ENCODE assay signal across 1 cellular context in the genomic region with DNA sequence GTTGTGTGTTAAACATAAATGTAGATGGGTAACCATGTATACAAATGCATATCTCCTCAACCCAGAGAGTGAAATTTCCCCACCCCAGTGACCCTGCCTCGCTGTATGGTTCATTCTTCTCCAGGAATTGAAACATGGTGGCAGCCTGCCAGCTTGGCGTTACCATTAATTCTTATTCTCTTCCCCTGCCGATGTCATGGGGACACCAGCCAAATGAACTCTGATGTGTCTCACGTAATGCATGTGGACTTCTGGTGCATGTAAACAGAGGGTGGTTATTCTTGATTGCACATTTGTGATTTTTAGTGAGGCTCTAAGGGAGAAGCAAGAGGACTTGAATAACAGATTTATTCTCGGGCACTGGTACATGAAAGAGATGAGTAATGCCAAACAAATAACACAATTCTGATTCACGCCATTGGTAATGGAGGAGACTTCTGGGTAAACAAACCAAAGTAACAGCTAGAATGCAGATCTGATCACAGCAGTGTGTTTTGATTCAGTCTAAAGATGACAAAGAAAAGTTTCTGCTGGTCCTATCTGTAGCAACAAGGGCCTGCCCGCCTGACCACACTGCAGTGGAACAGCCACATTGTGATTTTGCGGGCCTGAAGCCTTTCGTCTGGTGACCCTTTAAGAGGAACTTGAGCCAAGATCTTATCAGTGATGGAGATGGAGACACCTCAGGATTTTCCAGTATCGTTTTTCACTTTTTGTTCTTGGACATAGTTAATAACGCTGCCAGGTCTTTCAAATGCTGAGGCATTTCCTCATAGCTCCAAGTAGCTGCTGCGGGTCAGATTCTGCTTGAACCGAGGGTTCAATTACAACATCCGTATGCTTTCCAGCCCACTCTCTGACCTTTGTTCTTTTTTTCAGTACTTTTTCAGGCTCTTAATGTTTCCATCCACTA.
TF ChIP-seq lines count a peak whose summit lies in the region.

No MANE protein-coding gene starts in this region.

TF ChIP-seq in HepG2, 621 proteins besides CTCF, POLR2A, EP300 and RAD21 (continued from another document and continues in another):
- TF ChIP-seq, protein P1, sequence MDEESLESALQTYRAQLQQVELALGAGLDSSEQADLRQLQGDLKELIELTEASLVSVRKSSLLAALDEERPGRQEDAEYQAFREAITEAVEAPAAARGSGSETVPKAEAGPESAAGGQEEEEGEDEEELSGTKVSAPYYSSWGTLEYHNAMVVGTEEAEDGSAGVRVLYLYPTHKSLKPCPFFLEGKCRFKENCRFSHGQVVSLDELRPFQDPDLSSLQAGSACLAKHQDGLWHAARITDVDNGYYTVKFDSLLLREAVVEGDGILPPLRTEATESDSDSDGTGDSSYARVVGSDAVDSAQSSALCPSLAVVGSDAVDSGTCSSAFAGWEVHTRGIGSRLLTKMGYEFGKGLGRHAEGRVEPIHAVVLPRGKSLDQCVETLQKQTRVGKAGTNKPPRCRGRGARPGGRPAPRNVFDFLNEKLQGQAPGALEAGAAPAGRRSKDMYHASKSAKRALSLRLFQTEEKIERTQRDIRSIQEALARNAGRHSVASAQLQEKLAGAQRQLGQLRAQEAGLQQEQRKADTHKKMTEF (CRISPR knock-in tag; IDR thresholded peaks at IDR 0.05), result peak; percentile 83
- TF ChIP-seq, protein P2, sequence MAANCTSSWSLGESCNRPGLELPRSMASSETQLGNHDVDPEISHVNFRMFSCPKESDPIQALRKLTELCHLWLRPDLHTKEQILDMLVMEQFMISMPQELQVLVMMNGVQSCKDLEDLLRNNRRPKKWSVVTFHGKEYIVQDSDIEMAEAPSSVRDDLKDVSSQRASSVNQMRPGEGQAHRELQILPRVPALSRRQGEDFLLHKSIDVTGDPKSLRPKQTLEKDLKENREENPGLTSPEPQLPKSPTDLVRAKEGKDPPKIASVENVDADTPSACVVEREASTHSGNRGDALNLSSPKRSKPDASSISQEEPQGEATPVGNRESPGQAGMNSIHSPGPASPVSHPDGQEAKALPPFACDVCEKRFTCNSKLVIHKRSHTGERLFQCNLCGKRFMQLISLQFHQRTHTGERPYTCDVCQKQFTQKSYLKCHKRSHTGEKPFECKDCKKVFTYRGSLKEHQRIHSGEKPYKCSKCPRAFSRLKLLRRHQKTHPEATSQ (CRISPR knock-in tag; IDR thresholded peaks at IDR 0.05; ENCODE audit: borderline replicate concordance), result peak; percentile 26; the same call in 1 of the 2 replicates
- no peak for TF ChIP-seq ZNF589 (CRISPR knock-in tag; conservative IDR thresholded peaks at IDR 0.05)
- no peak for TF ChIP-seq ZNF790 (CRISPR knock-in tag; IDR thresholded peaks at IDR 0.05; ENCODE audit: borderline replicate concordance)
- TF ChIP-seq ARNTL (CRISPR knock-in tag; IDR thresholded peaks at IDR 0.05), result peak; percentile 41; the same call in 1 of the 2 replicates
- 0 out of 2 replicates have a peak, but pooled peaks have one; percentile 52 for TF ChIP-seq NCOA1 (CRISPR knock-in tag; IDR thresholded peaks at IDR 0.05)
- no peak for TF ChIP-seq ZFP90 (CRISPR knock-in tag; IDR thresholded peaks at IDR 0.05; ENCODE audit: borderline replicate concordance)
- TF ChIP-seq ZNF17 (CRISPR knock-in tag; IDR thresholded peaks at IDR 0.05), result no peak
- TF ChIP-seq, protein P3, sequence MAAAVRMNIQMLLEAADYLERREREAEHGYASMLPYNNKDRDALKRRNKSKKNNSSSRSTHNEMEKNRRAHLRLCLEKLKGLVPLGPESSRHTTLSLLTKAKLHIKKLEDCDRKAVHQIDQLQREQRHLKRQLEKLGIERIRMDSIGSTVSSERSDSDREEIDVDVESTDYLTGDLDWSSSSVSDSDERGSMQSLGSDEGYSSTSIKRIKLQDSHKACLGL (CRISPR knock-in tag; IDR thresholded peaks at IDR 0.05), result no peak
- no peak for TF ChIP-seq BRD4 (CRISPR knock-in tag; IDR thresholded peaks at IDR 0.05)
- TF ChIP-seq HMG20B (CRISPR knock-in tag; conservative IDR thresholded peaks at IDR 0.05), result peak; percentile 99
- TF ChIP-seq ZNF746 (CRISPR knock-in tag; IDR thresholded peaks at IDR 0.05), result no peak
- TF ChIP-seq IKZF1 (IDR thresholded peaks at IDR 0.05), result no peak
- no peak for TF ChIP-seq ZNF776 (CRISPR knock-in tag; IDR thresholded peaks at IDR 0.05)
- 0 out of 2 replicates have a peak, but pooled peaks have one; percentile 76 for TF ChIP-seq MEIS1 (CRISPR knock-in tag; IDR thresholded peaks at IDR 0.05; ENCODE audit: borderline replicate concordance)
- TF ChIP-seq ZNF354B (CRISPR knock-in tag; IDR thresholded peaks at IDR 0.05), result peak; percentile 37; the same call in 1 of the 2 replicates
- TF ChIP-seq, protein P4, sequence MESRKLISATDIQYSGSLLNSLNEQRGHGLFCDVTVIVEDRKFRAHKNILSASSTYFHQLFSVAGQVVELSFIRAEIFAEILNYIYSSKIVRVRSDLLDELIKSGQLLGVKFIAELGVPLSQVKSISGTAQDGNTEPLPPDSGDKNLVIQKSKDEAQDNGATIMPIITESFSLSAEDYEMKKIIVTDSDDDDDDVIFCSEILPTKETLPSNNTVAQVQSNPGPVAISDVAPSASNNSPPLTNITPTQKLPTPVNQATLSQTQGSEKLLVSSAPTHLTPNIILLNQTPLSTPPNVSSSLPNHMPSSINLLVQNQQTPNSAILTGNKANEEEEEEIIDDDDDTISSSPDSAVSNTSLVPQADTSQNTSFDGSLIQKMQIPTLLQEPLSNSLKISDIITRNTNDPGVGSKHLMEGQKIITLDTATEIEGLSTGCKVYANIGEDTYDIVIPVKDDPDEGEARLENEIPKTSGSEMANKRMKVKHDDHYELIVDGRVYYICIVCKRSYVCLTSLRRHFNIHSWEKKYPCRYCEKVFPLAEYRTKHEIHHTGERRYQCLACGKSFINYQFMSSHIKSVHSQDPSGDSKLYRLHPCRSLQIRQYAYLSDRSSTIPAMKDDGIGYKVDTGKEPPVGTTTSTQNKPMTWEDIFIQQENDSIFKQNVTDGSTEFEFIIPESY (CRISPR knock-in tag; IDR thresholded peaks at IDR 0.05), result peak; percentile 67
- no peak for TF ChIP-seq ZNF615 (CRISPR knock-in tag; IDR thresholded peaks at IDR 0.05; ENCODE audit: borderline replicate concordance)
- TF ChIP-seq ARNT (IDR thresholded peaks at IDR 0.05), result no peak
- no peak for TF ChIP-seq CHD2 (IDR thresholded peaks at IDR 0.05; ENCODE audit: low read depth, low read length)
- no peak; the same call in 1 of the 2 replicates for TF ChIP-seq ZMYM3 (CRISPR knock-in tag; IDR thresholded peaks at IDR 0.05)
- TF ChIP-seq SIN3A (IDR thresholded peaks at IDR 0.05; ENCODE audit: borderline replicate concordance, low read depth, low read length), result no peak
- TF ChIP-seq SMARCC2 (IDR thresholded peaks at IDR 0.05), result peak; percentile 70; the same call in 1 of the 2 replicates
- TF ChIP-seq, protein P5, sequence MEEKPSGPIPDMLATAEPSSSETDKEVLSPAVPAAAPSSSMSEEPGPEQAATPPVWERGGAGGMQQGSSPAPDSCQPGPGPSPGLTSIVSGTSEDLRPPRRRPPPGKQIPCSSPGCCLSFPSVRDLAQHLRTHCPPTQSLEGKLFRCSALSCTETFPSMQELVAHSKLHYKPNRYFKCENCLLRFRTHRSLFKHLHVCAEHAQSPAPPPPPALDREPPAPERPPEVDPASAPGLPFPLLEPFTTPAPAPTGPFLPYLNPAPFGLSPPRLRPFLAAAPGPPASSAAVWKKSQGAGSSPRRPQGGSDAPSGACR (CRISPR knock-in tag; IDR thresholded peaks at IDR 0.05), result peak; percentile 72; the same call in 1 of the 2 replicates
- TF ChIP-seq CENPT (CRISPR knock-in tag; IDR thresholded peaks at IDR 0.05; ENCODE audit: low read depth), result no peak
- TF ChIP-seq SMAD3 (CRISPR knock-in tag; IDR thresholded peaks at IDR 0.05), result peak; percentile 44; the same call in 1 of the 2 replicates
- TF ChIP-seq, protein P6, sequence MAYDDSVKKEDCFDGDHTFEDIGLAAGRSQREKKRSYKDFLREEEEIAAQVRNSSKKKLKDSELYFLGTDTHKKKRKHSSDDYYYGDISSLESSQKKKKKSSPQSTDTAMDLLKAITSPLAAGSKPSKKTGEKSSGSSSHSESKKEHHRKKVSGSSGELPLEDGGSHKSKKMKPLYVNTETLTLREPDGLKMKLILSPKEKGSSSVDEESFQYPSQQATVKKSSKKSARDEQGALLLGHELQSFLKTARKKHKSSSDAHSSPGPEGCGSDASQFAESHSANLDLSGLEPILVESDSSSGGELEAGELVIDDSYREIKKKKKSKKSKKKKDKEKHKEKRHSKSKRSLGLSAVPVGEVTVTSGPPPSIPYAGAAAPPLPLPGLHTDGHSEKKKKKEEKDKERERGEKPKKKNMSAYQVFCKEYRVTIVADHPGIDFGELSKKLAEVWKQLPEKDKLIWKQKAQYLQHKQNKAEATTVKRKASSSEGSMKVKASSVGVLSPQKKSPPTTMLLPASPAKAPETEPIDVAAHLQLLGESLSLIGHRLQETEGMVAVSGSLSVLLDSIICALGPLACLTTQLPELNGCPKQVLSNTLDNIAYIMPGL (CRISPR knock-in tag; IDR thresholded peaks at IDR 0.05; ENCODE audit: borderline replicate concordance in 1 of 2, low read depth in 1 of 2), result peak; percentile 34 to 46; a peak in 3 of 4 replicates
- TF ChIP-seq GLI4 (CRISPR knock-in tag; IDR thresholded peaks at IDR 0.05; ENCODE audit: borderline replicate concordance), result 0 out of 2 replicates have a peak, but pooled peaks have one; percentile 22
- TF ChIP-seq, protein P7, sequence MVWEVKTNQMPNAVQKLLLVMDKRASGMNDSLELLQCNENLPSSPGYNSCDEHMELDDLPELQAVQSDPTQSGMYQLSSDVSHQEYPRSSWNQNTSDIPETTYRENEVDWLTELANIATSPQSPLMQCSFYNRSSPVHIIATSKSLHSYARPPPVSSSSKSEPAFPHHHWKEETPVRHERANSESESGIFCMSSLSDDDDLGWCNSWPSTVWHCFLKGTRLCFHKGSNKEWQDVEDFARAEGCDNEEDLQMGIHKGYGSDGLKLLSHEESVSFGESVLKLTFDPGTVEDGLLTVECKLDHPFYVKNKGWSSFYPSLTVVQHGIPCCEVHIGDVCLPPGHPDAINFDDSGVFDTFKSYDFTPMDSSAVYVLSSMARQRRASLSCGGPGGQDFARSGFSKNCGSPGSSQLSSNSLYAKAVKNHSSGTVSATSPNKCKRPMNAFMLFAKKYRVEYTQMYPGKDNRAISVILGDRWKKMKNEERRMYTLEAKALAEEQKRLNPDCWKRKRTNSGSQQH (CRISPR knock-in tag; IDR thresholded peaks at IDR 0.05; ENCODE audit: low read depth), result no peak
- TF ChIP-seq NFKBIZ (CRISPR knock-in tag; IDR thresholded peaks at IDR 0.05), result no peak; the same call in 1 of the 2 replicates
- TF ChIP-seq SPEN (CRISPR knock-in tag; IDR thresholded peaks at IDR 0.05; ENCODE audit: low read depth), result 0 out of 2 replicates have a peak, but pooled peaks have one; percentile 38
- TF ChIP-seq, protein P8, sequence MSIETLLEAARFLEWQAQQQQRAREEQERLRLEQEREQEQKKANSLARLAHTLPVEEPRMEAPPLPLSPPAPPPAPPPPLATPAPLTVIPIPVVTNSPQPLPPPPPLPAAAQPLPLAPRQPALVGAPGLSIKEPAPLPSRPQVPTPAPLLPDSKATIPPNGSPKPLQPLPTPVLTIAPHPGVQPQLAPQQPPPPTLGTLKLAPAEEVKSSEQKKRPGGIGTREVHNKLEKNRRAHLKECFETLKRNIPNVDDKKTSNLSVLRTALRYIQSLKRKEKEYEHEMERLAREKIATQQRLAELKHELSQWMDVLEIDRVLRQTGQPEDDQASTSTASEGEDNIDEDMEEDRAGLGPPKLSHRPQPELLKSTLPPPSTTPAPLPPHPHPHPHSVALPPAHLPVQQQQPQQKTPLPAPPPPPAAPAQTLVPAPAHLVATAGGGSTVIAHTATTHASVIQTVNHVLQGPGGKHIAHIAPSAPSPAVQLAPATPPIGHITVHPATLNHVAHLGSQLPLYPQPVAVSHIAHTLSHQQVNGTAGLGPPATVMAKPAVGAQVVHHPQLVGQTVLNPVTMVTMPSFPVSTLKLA (IDR thresholded peaks at IDR 0.05), result peak; percentile 68
- peak; percentile 32; the same call in 1 of the 2 replicates for TF ChIP-seq KLF6 (CRISPR knock-in tag; IDR thresholded peaks at IDR 0.05)
- TF ChIP-seq RBM39 (IDR thresholded peaks at IDR 0.05; ENCODE audit: low read depth, low read length, poor library complexity, severe bottlenecking), result no peak
- TF ChIP-seq, protein P9, sequence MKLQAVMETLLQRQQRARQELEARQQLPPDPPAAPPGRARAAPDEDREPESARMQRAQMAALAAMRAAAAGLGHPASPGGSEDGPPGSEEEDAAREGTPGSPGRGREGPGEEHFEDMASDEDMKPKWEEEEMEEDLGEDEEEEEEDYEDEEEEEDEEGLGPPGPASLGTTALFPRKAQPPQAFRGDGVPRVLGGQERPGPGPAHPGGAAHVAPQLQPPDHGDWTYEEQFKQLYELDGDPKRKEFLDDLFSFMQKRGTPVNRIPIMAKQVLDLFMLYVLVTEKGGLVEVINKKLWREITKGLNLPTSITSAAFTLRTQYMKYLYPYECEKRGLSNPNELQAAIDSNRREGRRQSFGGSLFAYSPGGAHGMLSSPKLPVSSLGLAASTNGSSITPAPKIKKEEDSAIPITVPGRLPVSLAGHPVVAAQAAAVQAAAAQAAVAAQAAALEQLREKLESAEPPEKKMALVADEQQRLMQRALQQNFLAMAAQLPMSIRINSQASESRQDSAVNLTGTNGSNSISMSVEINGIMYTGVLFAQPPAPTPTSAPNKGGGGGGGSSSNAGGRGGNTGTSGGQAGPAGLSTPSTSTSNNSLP (IDR thresholded peaks at IDR 0.05; ENCODE audit: low read depth, low read length), result peak; percentile 96
- peak; percentile 56 to 76; a peak in 2 of 4 replicates for TF ChIP-seq NR2F1 (CRISPR knock-in tag; IDR thresholded peaks at IDR 0.05)
- no peak for TF ChIP-seq ZNF468 (CRISPR knock-in tag; IDR thresholded peaks at IDR 0.05)
- TF ChIP-seq PPARG (CRISPR knock-in tag; conservative IDR thresholded peaks at IDR 0.05), result peak; percentile 69
- TF ChIP-seq, protein P10, sequence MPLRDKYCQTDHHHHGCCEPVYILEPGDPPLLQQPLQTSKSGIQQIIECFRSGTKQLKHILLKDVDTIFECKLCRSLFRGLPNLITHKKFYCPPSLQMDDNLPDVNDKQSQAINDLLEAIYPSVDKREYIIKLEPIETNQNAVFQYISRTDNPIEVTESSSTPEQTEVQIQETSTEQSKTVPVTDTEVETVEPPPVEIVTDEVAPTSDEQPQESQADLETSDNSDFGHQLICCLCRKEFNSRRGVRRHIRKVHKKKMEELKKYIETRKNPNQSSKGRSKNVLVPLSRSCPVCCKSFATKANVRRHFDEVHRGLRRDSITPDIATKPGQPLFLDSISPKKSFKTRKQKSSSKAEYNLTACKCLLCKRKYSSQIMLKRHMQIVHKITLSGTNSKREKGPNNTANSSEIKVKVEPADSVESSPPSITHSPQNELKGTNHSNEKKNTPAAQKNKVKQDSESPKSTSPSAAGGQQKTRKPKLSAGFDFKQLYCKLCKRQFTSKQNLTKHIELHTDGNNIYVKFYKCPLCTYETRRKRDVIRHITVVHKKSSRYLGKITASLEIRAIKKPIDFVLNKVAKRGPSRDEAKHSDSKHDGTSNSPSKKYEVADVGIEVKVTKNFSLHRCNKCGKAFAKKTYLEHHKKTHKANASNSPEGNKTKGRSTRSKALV (CRISPR knock-in tag; IDR thresholded peaks at IDR 0.05), result no peak
- TF ChIP-seq, protein P11, sequence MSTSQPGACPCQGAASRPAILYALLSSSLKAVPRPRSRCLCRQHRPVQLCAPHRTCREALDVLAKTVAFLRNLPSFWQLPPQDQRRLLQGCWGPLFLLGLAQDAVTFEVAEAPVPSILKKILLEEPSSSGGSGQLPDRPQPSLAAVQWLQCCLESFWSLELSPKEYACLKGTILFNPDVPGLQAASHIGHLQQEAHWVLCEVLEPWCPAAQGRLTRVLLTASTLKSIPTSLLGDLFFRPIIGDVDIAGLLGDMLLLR (CRISPR knock-in tag; IDR thresholded peaks at IDR 0.05), result no peak
